In genomic region chr10:71233491-71233892, GRCh38 we compare ENCODE assay signal across 17 cellular contexts. TPM values are rescaled to one million over a fixed set of nuclear protein-coding genes. Genes with fewer than 3 reads are reported as not detected.
A peak's percentile ranks its signal among the peaks of the same experiment; 100 is the strongest.
DNase-seq lines count a peak whose midpoint lies in the region; ATAC-seq and TF ChIP-seq lines count a peak whose summit lies in the region.
"Had no signal": no experiment of that assay in that cellular context is flagged by ENCODE, and none has a peak within 500 bp of the region (broad histone marks: within the 10 kb centered on the region; RNA-seq: fewer than 3 reads in every experiment).

No MANE protein-coding gene starts in this region.

- no peaks in the 10 kb centered on the region for H3K36me3 ChIP-seq in right atrium auricular region
- H3K36me3 ChIP-seq: ascending aorta, MG63, thoracic aorta had no signal

- H3K27me3 ChIP-seq in right atrium auricular region, result no peaks in the 10 kb centered on the region
- H3K27me3 ChIP-seq: ascending aorta, MG63 had no signal

- H3K9me3 ChIP-seq in right atrium auricular region, result no peaks in the 10 kb centered on the region
- H3K9me3 ChIP-seq: ascending aorta, MG63, thoracic aorta had no signal

- CTCF ChIA-PET in Calu3 (lab: Charles Lee), result no interaction called here

- no TSS peak for BruUV-seq in Calu3 (replicated peaks; lab: Mats Ljungman, UMichigan)

- H3K9me3 Mint-ChIP-seq in nephron progenitor cell (no peaks in the 10 kb centered on the region), Calu3 (ENCODE audit: low read depth, unreplicated experiment) (no peaks in the 10 kb centered on the region)
- H3K9me3 Mint-ChIP-seq in activated naive CD4-positive, alpha-beta T cell treated with anti-CD3 and anti-CD28 coated beads, Interleukin-2, amount 50 U/mL, for 72 hours, result no peaks in the 10 kb centered on the region
- H3K9me3 Mint-ChIP-seq: HFFc6 had no signal

- peak; percentile 35 for DNase-seq in NCI-H446 treated with DMSO at 0.1 percent for 48 hours (lab: John Stamatoyannopoulos, UW)
- DNase-seq in right atrium auricular region (ENCODE audit: low spot score), result no peak
- DNase-seq in nephron progenitor cell, result no peak
- no peak for DNase-seq in Calu3
- no peak for DNase-seq in NK-92 treated with Interleukin-12 subunit alpha and Interleukin-12 subunit beta, amount 100 ng/mL, for 24 hours (lab: John Stamatoyannopoulos, UW)
- no peak for DNase-seq in NCI-H2081 (lab: John Stamatoyannopoulos, UW)
- no peak for DNase-seq in activated naive CD4-positive, alpha-beta T cell treated with anti-CD3 and anti-CD28 coated beads, Interleukin-2, amount 50 U/mL, for 72 hours (ENCODE audit: low spot score in 2 of 2)
- DNase-seq: activated CD4-positive, alpha-beta T cell treated with anti-CD3 and anti-CD28 coated beads, Interleukin-2, amount 50 U/mL, for 48 hours; activated naive CD4-positive, alpha-beta T cell treated with Interleukin-2 at 50 U/mL for 16 hours; HFFc6; MG63; NCI-H146; SHP77 had no signal

- H3K27ac Mint-ChIP-seq in nephron progenitor cell, result no peak overlapping the region
- H3K27ac Mint-ChIP-seq in Calu3 (ENCODE audit: unreplicated experiment), result no peak overlapping the region
- peak overlapping the region in 1 of 2 donors; percentile 30 for H3K27ac Mint-ChIP-seq in activated naive CD4-positive, alpha-beta T cell treated with anti-CD3 and anti-CD28 coated beads, Interleukin-2, amount 50 U/mL, for 72 hours
- H3K27ac Mint-ChIP-seq: HFFc6 had no signal

- no peak overlapping the region for H3K4me3 ChIP-seq in right atrium auricular region
- H3K4me3 ChIP-seq: ascending aorta, MG63, thoracic aorta had no signal

- H3K36me3 Mint-ChIP-seq in nephron progenitor cell (ENCODE audit: low read depth) (no peaks in the 10 kb centered on the region), Calu3 (ENCODE audit: insufficient read depth, unreplicated experiment) (no peaks in the 10 kb centered on the region)
- no peaks in the 10 kb centered on the region for H3K36me3 Mint-ChIP-seq in activated naive CD4-positive, alpha-beta T cell treated with anti-CD3 and anti-CD28 coated beads, Interleukin-2, amount 50 U/mL, for 72 hours

- peaks cover 0 to 90% of the 10 kb centered on the region in 2 donors for H3K4me1 ChIP-seq in right atrium auricular region

- TF ChIP-seq CTCF in C4-2B (conservative IDR thresholded peaks at IDR 0.05), result no peak
- TF ChIP-seq CTCF in right atrium auricular region (IDR thresholded peaks at IDR 0.05), result no peak
- TF ChIP-seq CTCF in nephron progenitor cell (IDR thresholded peaks at IDR 0.05), result no peak
- no peak for TF ChIP-seq CTCF in Calu3 (IDR thresholded peaks at IDR 0.05; ENCODE audit: unreplicated experiment)

- H3K27ac ChIP-seq in C4-2B (peak overlapping the region; percentile 40; the same call in 1 of the 2 replicates), right atrium auricular region (peak overlapping the region; percentile 70 to 78)
- H3K27ac ChIP-seq: thoracic aorta had no signal

- peak overlapping the region; percentile 26 for H3K4me3 Mint-ChIP-seq in nephron progenitor cell
- H3K4me3 Mint-ChIP-seq in Calu3 (ENCODE audit: low read depth, unreplicated experiment), result no peak overlapping the region
- H3K4me3 Mint-ChIP-seq: HFFc6 had no signal

- H3K4me1 Mint-ChIP-seq in nephron progenitor cell (peaks cover 100% of the 10 kb centered on the region), Calu3 (ENCODE audit: low read depth, unreplicated experiment) (no peaks in the 10 kb centered on the region)

- intact Hi-C loops in Calu3 (cut with micrococcal nuclease; ENCODE audit: unreplicated experiment), result no loop called here

- no peak for ATAC-seq in activated naive CD4-positive, alpha-beta T cell treated with anti-CD3 and anti-CD28 coated beads, Interleukin-2, amount 50 U/mL, for 72 hours

- H3K27me3 Mint-ChIP-seq in nephron progenitor cell (ENCODE audit: low read depth, poor library complexity) (no peaks in the 10 kb centered on the region), Calu3 (ENCODE audit: unreplicated experiment) (peaks cover 100% of the 10 kb centered on the region)

RNA-seq across cellular contexts. Expression of gene UNC5B, which starts 21.1 kb away (rescaled TPM):
- total RNA-seq in right atrium auricular region (10 to 100 TPM; 10.9 to 29.2 TPM), Calu3 (2022) (0.07 and 0.39 TPM in 2 replicates)
- total RNA-seq in activated naive CD4-positive, alpha-beta T cell treated with anti-CD3 and anti-CD28 coated beads, Interleukin-2, amount 50 U/mL, for 72 hours, result not detected
- total RNA-seq: T-helper 1 cell treated with Interleukin-12 subunit alpha and Interleukin-12 subunit beta and Interleukin-4 antibody, amounts not matched to agents 30 ng/mL and 1 ng/mL, for 36 hours had no signal
